In genomic region chr19:2221918-2222317, GRCh38 we compare ENCODE assay signal across 18 cellular contexts. TPM values are rescaled to one million over a fixed set of nuclear protein-coding genes. Genes with fewer than 3 reads are reported as not detected.
A peak's percentile ranks its signal among the peaks of the same experiment; 100 is the strongest.
DNase-seq lines count a peak whose midpoint lies in the region; ATAC-seq and TF ChIP-seq lines count a peak whose summit lies in the region.
"Had no signal": no experiment of that assay in that cellular context is flagged by ENCODE, and none has a peak within 500 bp of the region (broad histone marks: within the 10 kb centered on the region; RNA-seq: fewer than 3 reads in every experiment).

No MANE protein-coding gene starts in this region.

- no peak overlapping the region for H3K4me3 ChIP-seq in OCI-LY1 (ENCODE audit: low read depth, low read length, poor library complexity, severe bottlenecking)
- H3K4me3 ChIP-seq in retinal pigment epithelial cell (ENCODE audit: low read length), result no peak overlapping the region
- H3K4me3 ChIP-seq: colonic mucosa, SJSA1 had no signal

- no peak overlapping the region for H2AFZ ChIP-seq in OCI-LY1 (ENCODE audit: low read length)

- no peaks in the 10 kb centered on the region for H3K27me3 Mint-ChIP-seq in CD14-positive monocyte (ENCODE audit: low read depth in 3 of 3)
- H3K27me3 Mint-ChIP-seq: CD4-positive, alpha-beta memory T cell; stimulated activated naive CD8-positive, alpha-beta T cell treated with anti-CD3 and anti-CD28 coated beads, Interleukin-15, Interleukin-2, amounts not matched to agents 100 ng/mL and 50 ng/mL, for 24 hours had no signal

- H3K4me2 ChIP-seq in OCI-LY1 (ENCODE audit: low read length), result no peak overlapping the region

- H3K4me1 Mint-ChIP-seq in CD14-positive monocyte, result no peaks in the 10 kb centered on the region

- H4K20me1 ChIP-seq in OCI-LY1 (ENCODE audit: insufficient read depth, low read length), result no peaks in the 10 kb centered on the region

- H3K9me2 ChIP-seq in OCI-LY1 (ENCODE audit: low read depth, low read length), result no peaks in the 10 kb centered on the region

- H3K27ac Mint-ChIP-seq in CD14-positive monocyte, result peak overlapping the region in 2 of 7 donors; percentile 36 to 58
- H3K27ac Mint-ChIP-seq: stimulated activated naive CD8-positive, alpha-beta T cell treated with anti-CD3 and anti-CD28 coated beads, Interleukin-15, Interleukin-2, amounts not matched to agents 100 ng/mL and 50 ng/mL, for 24 hours had no signal

- peaks cover 57% of the 10 kb centered on the region for H3K4me1 ChIP-seq in OCI-LY1 (ENCODE audit: insufficient read depth, low read length, severe bottlenecking)
- H3K4me1 ChIP-seq: colonic mucosa, SJSA1 had no signal

- H3K79me2 ChIP-seq in OCI-LY1 (ENCODE audit: insufficient read depth, low read length), result no peaks in the 10 kb centered on the region

- H3K9me3 ChIP-seq in OCI-LY1 (ENCODE audit: low read length), result no peaks in the 10 kb centered on the region
- H3K9me3 ChIP-seq: colonic mucosa, SJSA1 had no signal

- peak overlapping the region; percentile 73 for H3K27ac ChIP-seq in OCI-LY1 (ENCODE audit: low read depth, low read length, poor library complexity, severe bottlenecking)
- H3K27ac ChIP-seq: colonic mucosa, SJSA1 had no signal

- peak; percentile 18 for TF ChIP-seq CTCF in CD14-positive monocyte (IDR thresholded peaks at IDR 0.05)
- TF ChIP-seq CTCF in OCI-LY1 (IDR thresholded peaks at IDR 0.05; ENCODE audit: low read length), result 0 out of 2 replicates have a peak, but pooled peaks have one; percentile 16
- TF ChIP-seq CTCF in retinal pigment epithelial cell (conservative IDR thresholded peaks at IDR 0.05; ENCODE audit: low read depth, low read length), result peak; percentile 27

- H3K9ac ChIP-seq in OCI-LY1 (ENCODE audit: low read length), result no peak overlapping the region

- DNase-seq in CD14-positive monocyte (ENCODE audit: low spot score) (no peak), dermis blood vessel endothelial cell (peak; percentile 28), retinal pigment epithelial cell (ENCODE audit: low read depth) (no peak), NCI-H128 (lab: John Stamatoyannopoulos, UW; ENCODE audit: unreplicated experiment) (no peak), GM03348 (ENCODE audit: low spot score) (no peak), NCI-H1436 (lab: John Stamatoyannopoulos, UW) (no peak)
- DNase-seq: activated naive CD4-positive, alpha-beta T cell treated with anti-CD3 and anti-CD28 coated beads, Interleukin-2, amount 50 U/mL, for 16 hours; CD4-positive, alpha-beta memory T cell; colonic mucosa; islet precursor cell; NCI-H1694; NCI-H82; stimulated activated CD4-positive, alpha-beta T cell treated with anti-CD3 and anti-CD28 coated beads, Interleukin-4, amount 100 ng/mL, for 24 hours had no signal

- H3K4me3 Mint-ChIP-seq in CD14-positive monocyte, result no peak overlapping the region
- H3K4me3 Mint-ChIP-seq: CD4-positive, alpha-beta memory T cell; stimulated activated naive CD8-positive, alpha-beta T cell treated with anti-CD3 and anti-CD28 coated beads, Interleukin-15, Interleukin-2, amounts not matched to agents 100 ng/mL and 50 ng/mL, for 24 hours had no signal

- intact Hi-C loops in CD14-positive monocyte (cut with micrococcal nuclease), result no loop called here

- ATAC-seq in HG03571 (IDR thresholded peaks at IDR 0.05; ENCODE audit: unreplicated experiment), result no peak

- peaks cover 48% of the 10 kb centered on the region for H3K36me3 ChIP-seq in OCI-LY1 (ENCODE audit: insufficient read depth, low read length)

- H3K9me3 Mint-ChIP-seq in CD14-positive monocyte, result peaks cover 0 to 3% (median 0%) of the 10 kb centered on the region in 7 donors
- H3K9me3 Mint-ChIP-seq: CD4-positive, alpha-beta memory T cell; stimulated activated naive CD8-positive, alpha-beta T cell treated with anti-CD3 and anti-CD28 coated beads, Interleukin-15, Interleukin-2, amounts not matched to agents 100 ng/mL and 50 ng/mL, for 24 hours had no signal

- H3K27me3 ChIP-seq in OCI-LY1 (ENCODE audit: insufficient read depth, low read length), result no peaks in the 10 kb centered on the region
- H3K27me3 ChIP-seq: colonic mucosa, SJSA1 had no signal

- peaks cover 68 to 94% of the 10 kb centered on the region in 2 donors for H3K36me3 Mint-ChIP-seq in CD14-positive monocyte

- no peaks in the 10 kb centered on the region for H3F3A ChIP-seq in OCI-LY1 (ENCODE audit: insufficient read depth, low read length)

RNA-seq across cellular contexts. Expression of gene PLEKHJ1, which starts 14.2 kb away (rescaled TPM):
- 10 to 100 TPM; 62.1 to 69.0 TPM for polyA plus RNA-seq in CD14-positive monocyte
- 64.0 and 84.9 TPM in 2 replicates for total RNA-seq in dermis blood vessel endothelial cell

RNA-seq across cellular contexts. Expression of gene SF3A2, which starts 14.7 kb away (rescaled TPM):
- 10 to 100 TPM in 1 of 2 donors, 1 to 10 TPM in 1; 8.0 to 11.6 TPM for polyA plus RNA-seq in CD14-positive monocyte
- 43.4 and 93.6 TPM in 2 replicates for total RNA-seq in dermis blood vessel endothelial cell

RNA-seq across cellular contexts. Expression of gene AMH, which starts 27.2 kb away (rescaled TPM):
- not detected for polyA plus RNA-seq in CD14-positive monocyte
- total RNA-seq in dermis blood vessel endothelial cell, result 1.3 and 1.5 TPM in 2 replicates
- polyA plus RNA-seq: CD4-positive, alpha-beta memory T cell had no signal

RNA-seq across cellular contexts. Expression of gene JSRP1, which starts 34.3 kb away (rescaled TPM):
- under 1 TPM; 0.38 to 0.50 TPM for polyA plus RNA-seq in CD14-positive monocyte
- total RNA-seq in dermis blood vessel endothelial cell, result 0.17 TPM in 1 of 2 replicates, not detected in the other
- total RNA-seq: renal cortical epithelial cell, SJSA1 had no signal

RNA-seq across cellular contexts. Expression of gene DOT1L, which starts 58.2 kb away (rescaled TPM):
- polyA plus RNA-seq in CD14-positive monocyte, result under 1 TPM; 0.32 to 0.75 TPM
- 5.4 and 8.8 TPM in 2 replicates for total RNA-seq in dermis blood vessel endothelial cell
